1 cellular context compared by ENCODE assay signal in the genomic region with DNA sequence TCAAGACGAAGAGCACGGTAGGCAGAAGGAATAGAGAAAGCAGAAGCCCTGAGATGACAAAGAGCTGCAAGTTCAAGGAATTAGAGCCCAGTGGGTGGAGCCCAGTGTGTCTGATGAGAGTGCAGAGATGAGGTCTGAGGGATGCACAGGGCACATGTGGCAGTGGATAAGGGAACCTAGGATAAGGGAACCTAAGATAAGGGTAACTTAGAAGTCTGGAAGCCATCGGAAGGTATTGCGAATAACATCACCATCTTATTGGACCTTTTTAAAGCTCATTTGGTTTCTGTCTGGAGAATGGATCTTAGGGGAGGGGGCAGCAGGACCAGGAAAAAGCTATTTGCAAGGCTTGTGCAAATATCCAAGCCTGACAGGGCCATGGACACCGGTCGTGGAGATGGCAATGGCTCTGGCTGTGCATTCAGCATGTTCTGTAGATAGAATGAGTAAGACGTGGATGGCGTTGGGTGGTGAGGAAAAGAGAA.
TF ChIP-seq lines count a peak whose summit lies in the region.

No MANE protein-coding gene starts in this region.

TF ChIP-seq in K562, 482 proteins besides CTCF, POLR2A, EP300 and RAD21 (continued from another document and continues in another):
- TF ChIP-seq, protein P1, sequence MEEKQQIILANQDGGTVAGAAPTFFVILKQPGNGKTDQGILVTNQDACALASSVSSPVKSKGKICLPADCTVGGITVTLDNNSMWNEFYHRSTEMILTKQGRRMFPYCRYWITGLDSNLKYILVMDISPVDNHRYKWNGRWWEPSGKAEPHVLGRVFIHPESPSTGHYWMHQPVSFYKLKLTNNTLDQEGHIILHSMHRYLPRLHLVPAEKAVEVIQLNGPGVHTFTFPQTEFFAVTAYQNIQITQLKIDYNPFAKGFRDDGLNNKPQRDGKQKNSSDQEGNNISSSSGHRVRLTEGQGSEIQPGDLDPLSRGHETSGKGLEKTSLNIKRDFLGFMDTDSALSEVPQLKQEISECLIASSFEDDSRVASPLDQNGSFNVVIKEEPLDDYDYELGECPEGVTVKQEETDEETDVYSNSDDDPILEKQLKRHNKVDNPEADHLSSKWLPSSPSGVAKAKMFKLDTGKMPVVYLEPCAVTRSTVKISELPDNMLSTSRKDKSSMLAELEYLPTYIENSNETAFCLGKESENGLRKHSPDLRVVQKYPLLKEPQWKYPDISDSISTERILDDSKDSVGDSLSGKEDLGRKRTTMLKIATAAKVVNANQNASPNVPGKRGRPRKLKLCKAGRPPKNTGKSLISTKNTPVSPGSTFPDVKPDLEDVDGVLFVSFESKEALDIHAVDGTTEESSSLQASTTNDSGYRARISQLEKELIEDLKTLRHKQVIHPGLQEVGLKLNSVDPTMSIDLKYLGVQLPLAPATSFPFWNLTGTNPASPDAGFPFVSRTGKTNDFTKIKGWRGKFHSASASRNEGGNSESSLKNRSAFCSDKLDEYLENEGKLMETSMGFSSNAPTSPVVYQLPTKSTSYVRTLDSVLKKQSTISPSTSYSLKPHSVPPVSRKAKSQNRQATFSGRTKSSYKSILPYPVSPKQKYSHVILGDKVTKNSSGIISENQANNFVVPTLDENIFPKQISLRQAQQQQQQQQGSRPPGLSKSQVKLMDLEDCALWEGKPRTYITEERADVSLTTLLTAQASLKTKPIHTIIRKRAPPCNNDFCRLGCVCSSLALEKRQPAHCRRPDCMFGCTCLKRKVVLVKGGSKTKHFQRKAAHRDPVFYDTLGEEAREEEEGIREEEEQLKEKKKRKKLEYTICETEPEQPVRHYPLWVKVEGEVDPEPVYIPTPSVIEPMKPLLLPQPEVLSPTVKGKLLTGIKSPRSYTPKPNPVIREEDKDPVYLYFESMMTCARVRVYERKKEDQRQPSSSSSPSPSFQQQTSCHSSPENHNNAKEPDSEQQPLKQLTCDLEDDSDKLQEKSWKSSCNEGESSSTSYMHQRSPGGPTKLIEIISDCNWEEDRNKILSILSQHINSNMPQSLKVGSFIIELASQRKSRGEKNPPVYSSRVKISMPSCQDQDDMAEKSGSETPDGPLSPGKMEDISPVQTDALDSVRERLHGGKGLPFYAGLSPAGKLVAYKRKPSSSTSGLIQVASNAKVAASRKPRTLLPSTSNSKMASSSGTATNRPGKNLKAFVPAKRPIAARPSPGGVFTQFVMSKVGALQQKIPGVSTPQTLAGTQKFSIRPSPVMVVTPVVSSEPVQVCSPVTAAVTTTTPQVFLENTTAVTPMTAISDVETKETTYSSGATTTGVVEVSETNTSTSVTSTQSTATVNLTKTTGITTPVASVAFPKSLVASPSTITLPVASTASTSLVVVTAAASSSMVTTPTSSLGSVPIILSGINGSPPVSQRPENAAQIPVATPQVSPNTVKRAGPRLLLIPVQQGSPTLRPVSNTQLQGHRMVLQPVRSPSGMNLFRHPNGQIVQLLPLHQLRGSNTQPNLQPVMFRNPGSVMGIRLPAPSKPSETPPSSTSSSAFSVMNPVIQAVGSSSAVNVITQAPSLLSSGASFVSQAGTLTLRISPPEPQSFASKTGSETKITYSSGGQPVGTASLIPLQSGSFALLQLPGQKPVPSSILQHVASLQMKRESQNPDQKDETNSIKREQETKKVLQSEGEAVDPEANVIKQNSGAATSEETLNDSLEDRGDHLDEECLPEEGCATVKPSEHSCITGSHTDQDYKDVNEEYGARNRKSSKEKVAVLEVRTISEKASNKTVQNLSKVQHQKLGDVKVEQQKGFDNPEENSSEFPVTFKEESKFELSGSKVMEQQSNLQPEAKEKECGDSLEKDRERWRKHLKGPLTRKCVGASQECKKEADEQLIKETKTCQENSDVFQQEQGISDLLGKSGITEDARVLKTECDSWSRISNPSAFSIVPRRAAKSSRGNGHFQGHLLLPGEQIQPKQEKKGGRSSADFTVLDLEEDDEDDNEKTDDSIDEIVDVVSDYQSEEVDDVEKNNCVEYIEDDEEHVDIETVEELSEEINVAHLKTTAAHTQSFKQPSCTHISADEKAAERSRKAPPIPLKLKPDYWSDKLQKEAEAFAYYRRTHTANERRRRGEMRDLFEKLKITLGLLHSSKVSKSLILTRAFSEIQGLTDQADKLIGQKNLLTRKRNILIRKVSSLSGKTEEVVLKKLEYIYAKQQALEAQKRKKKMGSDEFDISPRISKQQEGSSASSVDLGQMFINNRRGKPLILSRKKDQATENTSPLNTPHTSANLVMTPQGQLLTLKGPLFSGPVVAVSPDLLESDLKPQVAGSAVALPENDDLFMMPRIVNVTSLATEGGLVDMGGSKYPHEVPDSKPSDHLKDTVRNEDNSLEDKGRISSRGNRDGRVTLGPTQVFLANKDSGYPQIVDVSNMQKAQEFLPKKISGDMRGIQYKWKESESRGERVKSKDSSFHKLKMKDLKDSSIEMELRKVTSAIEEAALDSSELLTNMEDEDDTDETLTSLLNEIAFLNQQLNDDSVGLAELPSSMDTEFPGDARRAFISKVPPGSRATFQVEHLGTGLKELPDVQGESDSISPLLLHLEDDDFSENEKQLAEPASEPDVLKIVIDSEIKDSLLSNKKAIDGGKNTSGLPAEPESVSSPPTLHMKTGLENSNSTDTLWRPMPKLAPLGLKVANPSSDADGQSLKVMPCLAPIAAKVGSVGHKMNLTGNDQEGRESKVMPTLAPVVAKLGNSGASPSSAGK (IDR thresholded peaks at IDR 0.05), result peak; percentile 38; the same call in 1 of the 2 replicates
- no peak for TF ChIP-seq STAT5B (CRISPR knock-in tag; IDR thresholded peaks at IDR 0.05)
- TF ChIP-seq, protein P2, sequence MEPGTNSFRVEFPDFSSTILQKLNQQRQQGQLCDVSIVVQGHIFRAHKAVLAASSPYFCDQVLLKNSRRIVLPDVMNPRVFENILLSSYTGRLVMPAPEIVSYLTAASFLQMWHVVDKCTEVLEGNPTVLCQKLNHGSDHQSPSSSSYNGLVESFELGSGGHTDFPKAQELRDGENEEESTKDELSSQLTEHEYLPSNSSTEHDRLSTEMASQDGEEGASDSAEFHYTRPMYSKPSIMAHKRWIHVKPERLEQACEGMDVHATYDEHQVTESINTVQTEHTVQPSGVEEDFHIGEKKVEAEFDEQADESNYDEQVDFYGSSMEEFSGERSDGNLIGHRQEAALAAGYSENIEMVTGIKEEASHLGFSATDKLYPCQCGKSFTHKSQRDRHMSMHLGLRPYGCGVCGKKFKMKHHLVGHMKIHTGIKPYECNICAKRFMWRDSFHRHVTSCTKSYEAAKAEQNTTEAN (CRISPR knock-in tag; IDR thresholded peaks at IDR 0.05), result no peak
- TF ChIP-seq, protein P3, sequence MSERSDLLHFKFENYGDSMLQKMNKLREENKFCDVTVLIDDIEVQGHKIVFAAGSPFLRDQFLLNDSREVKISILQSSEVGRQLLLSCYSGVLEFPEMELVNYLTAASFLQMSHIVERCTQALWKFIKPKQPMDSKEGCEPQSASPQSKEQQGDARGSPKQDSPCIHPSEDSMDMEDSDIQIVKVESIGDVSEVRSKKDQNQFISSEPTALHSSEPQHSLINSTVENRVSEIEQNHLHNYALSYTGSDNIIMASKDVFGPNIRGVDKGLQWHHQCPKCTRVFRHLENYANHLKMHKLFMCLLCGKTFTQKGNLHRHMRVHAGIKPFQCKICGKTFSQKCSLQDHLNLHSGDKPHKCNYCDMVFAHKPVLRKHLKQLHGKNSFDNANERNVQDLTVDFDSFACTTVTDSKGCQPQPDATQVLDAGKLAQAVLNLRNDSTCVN (CRISPR knock-in tag; IDR thresholded peaks at IDR 0.05), result no peak; the same call in 1 of the 2 replicates
- TF ChIP-seq, protein P4, sequence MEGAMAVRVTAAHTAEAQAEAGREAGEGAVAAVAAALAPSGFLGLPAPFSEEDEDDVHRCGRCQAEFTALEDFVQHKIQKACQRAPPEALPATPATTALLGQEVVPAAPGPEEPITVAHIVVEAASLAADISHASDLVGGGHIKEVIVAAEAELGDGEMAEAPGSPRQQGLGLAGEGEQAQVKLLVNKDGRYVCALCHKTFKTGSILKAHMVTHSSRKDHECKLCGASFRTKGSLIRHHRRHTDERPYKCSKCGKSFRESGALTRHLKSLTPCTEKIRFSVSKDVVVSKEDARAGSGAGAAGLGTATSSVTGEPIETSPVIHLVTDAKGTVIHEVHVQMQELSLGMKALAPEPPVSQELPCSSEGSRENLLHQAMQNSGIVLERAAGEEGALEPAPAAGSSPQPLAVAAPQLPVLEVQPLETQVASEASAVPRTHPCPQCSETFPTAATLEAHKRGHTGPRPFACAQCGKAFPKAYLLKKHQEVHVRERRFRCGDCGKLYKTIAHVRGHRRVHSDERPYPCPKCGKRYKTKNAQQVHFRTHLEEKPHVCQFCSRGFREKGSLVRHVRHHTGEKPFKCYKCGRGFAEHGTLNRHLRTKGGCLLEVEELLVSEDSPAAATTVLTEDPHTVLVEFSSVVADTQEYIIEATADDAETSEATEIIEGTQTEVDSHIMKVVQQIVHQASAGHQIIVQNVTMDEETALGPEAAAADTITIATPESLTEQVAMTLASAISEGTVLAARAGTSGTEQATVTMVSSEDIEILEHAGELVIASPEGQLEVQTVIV (CRISPR knock-in tag; IDR thresholded peaks at IDR 0.05; ENCODE audit: borderline replicate concordance), result no peak
- TF ChIP-seq ZC3H8 (IDR thresholded peaks at IDR 0.05), result no peak
- no peak for TF ChIP-seq BDP1 (IDR thresholded peaks at IDR 0.05; ENCODE audit: insufficient read depth, insufficient read length)
- no peak for TF ChIP-seq GTF2A2 (tag; IDR thresholded peaks at IDR 0.05)
- TF ChIP-seq BRD9 (IDR thresholded peaks at IDR 0.05; ENCODE audit: low read depth, partially characterized antibody), result peak; percentile 74
- TF ChIP-seq MTA3 (IDR thresholded peaks at IDR 0.05; ENCODE audit: borderline replicate concordance), result 0 out of 2 replicates have a peak, but pooled peaks have one; percentile 81
- no peak for TF ChIP-seq RB1 (IDR thresholded peaks at IDR 0.05; ENCODE audit: low read depth)
- TF ChIP-seq, protein P5, sequence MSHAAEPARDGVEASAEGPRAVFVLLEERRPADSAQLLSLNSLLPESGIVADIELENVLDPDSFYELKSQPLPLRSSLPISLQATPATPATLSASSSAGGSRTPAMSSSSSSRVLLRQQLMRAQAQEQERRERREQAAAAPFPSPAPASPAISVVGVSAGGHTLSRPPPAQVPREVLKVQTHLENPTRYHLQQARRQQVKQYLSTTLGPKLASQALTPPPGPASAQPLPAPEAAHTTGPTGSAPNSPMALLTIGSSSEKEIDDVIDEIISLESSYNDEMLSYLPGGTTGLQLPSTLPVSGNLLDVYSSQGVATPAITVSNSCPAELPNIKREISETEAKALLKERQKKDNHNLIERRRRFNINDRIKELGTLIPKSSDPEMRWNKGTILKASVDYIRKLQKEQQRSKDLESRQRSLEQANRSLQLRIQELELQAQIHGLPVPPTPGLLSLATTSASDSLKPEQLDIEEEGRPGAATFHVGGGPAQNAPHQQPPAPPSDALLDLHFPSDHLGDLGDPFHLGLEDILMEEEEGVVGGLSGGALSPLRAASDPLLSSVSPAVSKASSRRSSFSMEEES (CRISPR knock-in tag; IDR thresholded peaks at IDR 0.05), result no peak
- TF ChIP-seq, protein P6, sequence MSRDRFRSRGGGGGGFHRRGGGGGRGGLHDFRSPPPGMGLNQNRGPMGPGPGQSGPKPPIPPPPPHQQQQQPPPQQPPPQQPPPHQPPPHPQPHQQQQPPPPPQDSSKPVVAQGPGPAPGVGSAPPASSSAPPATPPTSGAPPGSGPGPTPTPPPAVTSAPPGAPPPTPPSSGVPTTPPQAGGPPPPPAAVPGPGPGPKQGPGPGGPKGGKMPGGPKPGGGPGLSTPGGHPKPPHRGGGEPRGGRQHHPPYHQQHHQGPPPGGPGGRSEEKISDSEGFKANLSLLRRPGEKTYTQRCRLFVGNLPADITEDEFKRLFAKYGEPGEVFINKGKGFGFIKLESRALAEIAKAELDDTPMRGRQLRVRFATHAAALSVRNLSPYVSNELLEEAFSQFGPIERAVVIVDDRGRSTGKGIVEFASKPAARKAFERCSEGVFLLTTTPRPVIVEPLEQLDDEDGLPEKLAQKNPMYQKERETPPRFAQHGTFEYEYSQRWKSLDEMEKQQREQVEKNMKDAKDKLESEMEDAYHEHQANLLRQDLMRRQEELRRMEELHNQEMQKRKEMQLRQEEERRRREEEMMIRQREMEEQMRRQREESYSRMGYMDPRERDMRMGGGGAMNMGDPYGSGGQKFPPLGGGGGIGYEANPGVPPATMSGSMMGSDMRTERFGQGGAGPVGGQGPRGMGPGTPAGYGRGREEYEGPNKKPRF (IDR thresholded peaks at IDR 0.05; ENCODE audit: low read depth, low read length), result no peak
- TF ChIP-seq SIN3B (IDR thresholded peaks at IDR 0.05; ENCODE audit: low read depth), result no peak
- TF ChIP-seq HNRNPH1 (optimal IDR thresholded peaks at IDR 0.05; ENCODE audit: low read depth, low read length), result no peak
- TF ChIP-seq, protein P7, sequence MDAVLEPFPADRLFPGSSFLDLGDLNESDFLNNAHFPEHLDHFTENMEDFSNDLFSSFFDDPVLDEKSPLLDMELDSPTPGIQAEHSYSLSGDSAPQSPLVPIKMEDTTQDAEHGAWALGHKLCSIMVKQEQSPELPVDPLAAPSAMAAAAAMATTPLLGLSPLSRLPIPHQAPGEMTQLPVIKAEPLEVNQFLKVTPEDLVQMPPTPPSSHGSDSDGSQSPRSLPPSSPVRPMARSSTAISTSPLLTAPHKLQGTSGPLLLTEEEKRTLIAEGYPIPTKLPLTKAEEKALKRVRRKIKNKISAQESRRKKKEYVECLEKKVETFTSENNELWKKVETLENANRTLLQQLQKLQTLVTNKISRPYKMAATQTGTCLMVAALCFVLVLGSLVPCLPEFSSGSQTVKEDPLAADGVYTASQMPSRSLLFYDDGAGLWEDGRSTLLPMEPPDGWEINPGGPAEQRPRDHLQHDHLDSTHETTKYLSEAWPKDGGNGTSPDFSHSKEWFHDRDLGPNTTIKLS (IDR thresholded peaks at IDR 0.05; ENCODE audit: borderline replicate concordance, low read depth), result peak; percentile 52; the same call in 1 of the 2 replicates
- TF ChIP-seq, protein P8, sequence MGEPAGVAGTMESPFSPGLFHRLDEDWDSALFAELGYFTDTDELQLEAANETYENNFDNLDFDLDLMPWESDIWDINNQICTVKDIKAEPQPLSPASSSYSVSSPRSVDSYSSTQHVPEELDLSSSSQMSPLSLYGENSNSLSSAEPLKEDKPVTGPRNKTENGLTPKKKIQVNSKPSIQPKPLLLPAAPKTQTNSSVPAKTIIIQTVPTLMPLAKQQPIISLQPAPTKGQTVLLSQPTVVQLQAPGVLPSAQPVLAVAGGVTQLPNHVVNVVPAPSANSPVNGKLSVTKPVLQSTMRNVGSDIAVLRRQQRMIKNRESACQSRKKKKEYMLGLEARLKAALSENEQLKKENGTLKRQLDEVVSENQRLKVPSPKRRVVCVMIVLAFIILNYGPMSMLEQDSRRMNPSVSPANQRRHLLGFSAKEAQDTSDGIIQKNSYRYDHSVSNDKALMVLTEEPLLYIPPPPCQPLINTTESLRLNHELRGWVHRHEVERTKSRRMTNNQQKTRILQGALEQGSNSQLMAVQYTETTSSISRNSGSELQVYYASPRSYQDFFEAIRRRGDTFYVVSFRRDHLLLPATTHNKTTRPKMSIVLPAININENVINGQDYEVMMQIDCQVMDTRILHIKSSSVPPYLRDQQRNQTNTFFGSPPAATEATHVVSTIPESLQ (CRISPR knock-in tag; IDR thresholded peaks at IDR 0.05), result no peak
- TF ChIP-seq FOSL1 (tag; conservative IDR thresholded peaks at IDR 0.05), result peak; percentile 66
- peak; percentile 29; the same call in 1 of the 2 replicates for TF ChIP-seq NCOA6 (IDR thresholded peaks at IDR 0.05)
- TF ChIP-seq ZNF584 (CRISPR knock-in tag; IDR thresholded peaks at IDR 0.05; ENCODE audit: low read depth), result no peak
- no peak for TF ChIP-seq STAG1 (CRISPR knock-in tag; IDR thresholded peaks at IDR 0.05; ENCODE audit: borderline replicate concordance)
- no peak for TF ChIP-seq ZBTB7A (IDR thresholded peaks at IDR 0.05; ENCODE audit: borderline replicate concordance, control insufficient read depth, low read depth, low read length)
- TF ChIP-seq GATA2 (CRISPR knock-in tag; IDR thresholded peaks at IDR 0.05), result peak; percentile 71; the same call in 1 of the 2 replicates
- TF ChIP-seq HMGN3 (IDR thresholded peaks at IDR 0.05; ENCODE audit: borderline replicate concordance, extremely low read depth, insufficient read length, low read depth, low read length), result no peak
- peak; percentile 92 for TF ChIP-seq CBFA2T2 (conservative IDR thresholded peaks at IDR 0.05)
- TF ChIP-seq U2AF2 (optimal IDR thresholded peaks at IDR 0.05; ENCODE audit: low read depth, low read length), result no peak
- TF ChIP-seq HSF4 (CRISPR knock-in tag; IDR thresholded peaks at IDR 0.05; ENCODE audit: borderline replicate concordance), result no peak
